In genomic region chr3:105093853-105094252, GRCh38 we compare ENCODE assay signal across 23 cellular contexts.
"Had no signal": no experiment of that assay in that cellular context is flagged by ENCODE, and none has a peak within 500 bp of the region (broad histone marks: within the 10 kb centered on the region; RNA-seq: fewer than 3 reads in every experiment).

No MANE protein-coding gene starts in this region.

- H3K27me3 Mint-ChIP-seq: activated naive CD8-positive, alpha-beta T cell treated with anti-CD3 and anti-CD28 coated beads for 36 hours had no signal

- DNase-seq: activated B cell treated with CpG ODN at 0.5 μM for 24 hours; activated CD4-positive, alpha-beta T cell treated with anti-CD3 and anti-CD28 coated beads for 36 hours; activated CD4-positive, alpha-beta T cell treated with anti-CD3 and anti-CD28 coated beads, Interleukin-2, amount 50 U/mL, for 4 hours; activated CD8-positive, alpha-beta memory T cell treated with anti-CD3 and anti-CD28 coated beads, Interleukin-2, amount 50 U/mL, for 48 hours; activated naive CD4-positive, alpha-beta T cell treated with Interleukin-2 at 50 U/mL for 16 hours; activated naive CD8-positive, alpha-beta T cell treated with anti-CD3 and anti-CD28 coated beads for 36 hours; activated T-cell treated with anti-CD3 and anti-CD28 coated beads, Interleukin-2, amount 50 U/mL, for 4 hours; amygdala; head of caudate nucleus; left ventricle myocardium superior; mammary epithelial cell; midbrain; natural killer cell; stimulated activated CD4-positive, alpha-beta T cell treated with anti-CD3 and anti-CD28 coated beads, Interleukin-4, amount 100 ng/mL, for 24 hours; stimulated activated naive CD4-positive, alpha-beta T cell treated with Interleukin-2 at 50 U/mL for 16 hours; substantia nigra; T1000 had no signal

- H3K9me3 ChIP-seq: prostate gland had no signal

- H3K4me1 Mint-ChIP-seq: activated B cell treated with CpG ODN at 0.5 μM for 24 hours; activated CD4-positive, alpha-beta T cell treated with anti-CD3 and anti-CD28 coated beads for 36 hours; activated naive CD8-positive, alpha-beta T cell treated with anti-CD3 and anti-CD28 coated beads for 36 hours; natural killer cell had no signal

- H3K27me3 ChIP-seq: esophagus muscularis mucosa, gastroesophageal sphincter, tibial nerve had no signal

- H3K27ac ChIP-seq: coronary artery, esophagus muscularis mucosa, gastroesophageal sphincter, prostate gland, tibial nerve had no signal

- H3K4me3 Mint-ChIP-seq: activated B cell treated with CpG ODN at 0.5 μM for 24 hours; activated CD4-positive, alpha-beta T cell treated with anti-CD3 and anti-CD28 coated beads for 36 hours; activated naive CD8-positive, alpha-beta T cell treated with anti-CD3 and anti-CD28 coated beads for 36 hours; activated T-cell treated with anti-CD3 and anti-CD28 coated beads, Interleukin-2, amount 50 U/mL, for 4 hours; natural killer cell had no signal

- H3K9me3 Mint-ChIP-seq: activated naive CD8-positive, alpha-beta T cell treated with anti-CD3 and anti-CD28 coated beads for 36 hours; activated T-cell treated with anti-CD3 and anti-CD28 coated beads, Interleukin-2, amount 50 U/mL, for 4 hours; activated T-helper 2 cell treated with anti-CD3 and anti-CD28 coated beads, Interferon-gamma antibody, Interleukin-2, Interleukin-4, amounts not matched to agents 10 μg/mL and 5 μg/mL and 100 μg/mL, durations not matched to agents 14 hours and 24 hours and 36 hours had no signal

- H3K4me1 ChIP-seq: esophagus muscularis mucosa, gastroesophageal sphincter, prostate gland, tibial nerve had no signal

- H3K36me3 ChIP-seq: esophagus muscularis mucosa, gastroesophageal sphincter, prostate gland, tibial nerve had no signal

- H3K36me3 Mint-ChIP-seq: activated naive CD8-positive, alpha-beta T cell treated with anti-CD3 and anti-CD28 coated beads for 36 hours; natural killer cell had no signal

- H3K4me3 ChIP-seq: coronary artery, esophagus muscularis mucosa, gastroesophageal sphincter, prostate gland, tibial nerve had no signal

- H3K27ac Mint-ChIP-seq: activated B cell treated with CpG ODN at 0.5 μM for 24 hours; activated CD4-positive, alpha-beta T cell treated with anti-CD3 and anti-CD28 coated beads for 36 hours; activated naive CD8-positive, alpha-beta T cell treated with anti-CD3 and anti-CD28 coated beads for 36 hours; activated T-helper 2 cell treated with anti-CD3 and anti-CD28 coated beads, Interferon-gamma antibody, Interleukin-2, Interleukin-4, amounts not matched to agents 10 μg/mL and 5 μg/mL and 100 μg/mL, durations not matched to agents 14 hours and 24 hours and 36 hours; natural killer cell had no signal

- ATAC-seq: activated CD4-positive, alpha-beta T cell treated with anti-CD3 and anti-CD28 coated beads for 36 hours; activated T-cell treated with anti-CD3 and anti-CD28 coated beads, Interleukin-2, amount 50 U/mL, for 4 hours; gastroesophageal sphincter; left ventricle myocardium superior; natural killer cell had no signal
